In genomic region chr12:71661977-71662522, GRCh38 we compare ENCODE assay signal across 8 cellular contexts. TPM values are rescaled to one million over a fixed set of nuclear protein-coding genes. Genes with fewer than 3 reads are reported as not detected.
DNase-seq lines count a peak whose midpoint lies in the region; ATAC-seq and TF ChIP-seq lines count a peak whose summit lies in the region.

No MANE protein-coding gene starts in this region.

- H2AFZ ChIP-seq in H9 (ENCODE audit: low read length): no peak overlapping the region

- intact Hi-C loops in activated B cell treated with CpG ODN at 0.5 μM for 24 hours (cut with micrococcal nuclease): loop anchor here (2.0 to 5.0 kb wide), 2 partner anchors 25 to 35 kb away; no protein-coding TSS in a partner anchor

- H3K27me3 ChIP-seq in H9 (ENCODE audit: insufficient read depth, low read length) (no peaks in the 10 kb centered on the region), right atrium auricular region (no peaks in the 10 kb centered on the region)

- no peak overlapping the region for H3K23ac ChIP-seq in H9 (ENCODE audit: insufficient read length, low read depth, low read length)

- no peak overlapping the region for H2BK12ac ChIP-seq in H9 (ENCODE audit: insufficient read length, low read depth, low read length)

- H3K36me3 ChIP-seq in right atrium auricular region: peaks cover 23% of the 10 kb centered on the region

- peaks cover 0 to 3% of the 10 kb centered on the region in 2 experiments; a peak in 1 of 5 replicates for H3K9me3 Mint-ChIP-seq in H9
- no peaks in the 10 kb centered on the region for H3K9me3 Mint-ChIP-seq in activated B cell treated with CpG ODN at 0.5 μM for 24 hours

- H3K9ac ChIP-seq in H9 (ENCODE audit: extremely low read depth, insufficient read length, low read length): peak overlapping the region; percentile 60

- no peak overlapping the region for H3T11ph ChIP-seq in H9 (ENCODE audit: low read length)

- POLR2A ChIA-PET in activated B cell treated with CpG ODN at 0.5 μM for 24 hours (lab: Charles Lee): interaction anchor here (1.0 to 4.6 kb wide), 8 partner anchors 13 to 93 kb away, joined by 3 to 232 read pairs (median 47); partner anchors contain the start of genes RAB21 and TMEM19

- DNase-seq in H9: no peak
- no peak for DNase-seq in activated B cell treated with CpG ODN at 0.5 μM for 24 hours
- DNase-seq in right atrium auricular region (ENCODE audit: low spot score): no peak
- no peak for DNase-seq in HK-2 (ENCODE audit: unreplicated experiment)
- DNase-seq in NCI-H2171 treated with DMSO at 0.1 percent for 48 hours (lab: John Stamatoyannopoulos, UW): no peak
- no peak for DNase-seq in NCI-H2029 (lab: John Stamatoyannopoulos, UW)

- TF ChIP-seq CTCF in H9 (conservative IDR thresholded peaks at IDR 0.05): no peak
- no peak for TF ChIP-seq CTCF in activated B cell treated with CpG ODN at 0.5 μM for 24 hours (IDR thresholded peaks at IDR 0.05)
- no peak for TF ChIP-seq CTCF in right atrium auricular region (IDR thresholded peaks at IDR 0.05)

- H3K27me3 Mint-ChIP-seq in H9 (ENCODE audit: low read depth): peaks cover 2% of the 10 kb centered on the region; the same call in 1 of the 2 replicates
- H3K27me3 Mint-ChIP-seq in activated B cell treated with CpG ODN at 0.5 μM for 24 hours: no peaks in the 10 kb centered on the region

- CTCF ChIA-PET in activated B cell treated with CpG ODN at 0.5 μM for 24 hours (lab: Charles Lee): interaction anchor here (1.0 to 4.6 kb wide), 6 partner anchors 25 to 88 kb away, joined by 3 to 53 read pairs (median 14); partner anchors contain the start of gene TMEM19

- H3K79me1 ChIP-seq in H9 (ENCODE audit: insufficient read depth, low read depth, low read length, poor library complexity, severe bottlenecking): no peaks in the 10 kb centered on the region

- H3K4me3 ChIP-seq in right atrium auricular region (peak overlapping the region; percentile 81 to 85), skin epidermis (peak overlapping the region; percentile 69 to 95 (median 77))

- no peak overlapping the region for H4K8ac ChIP-seq in H9 (replicated peaks; ENCODE audit: insufficient read length, low read depth, low read length)

- no peak overlapping the region for H2BK20ac ChIP-seq in H9 (ENCODE audit: low read depth, low read length, poor library complexity, severe bottlenecking)

- H4K5ac ChIP-seq in H9 (ENCODE audit: insufficient read length, low read depth, low read length): no peak overlapping the region

- H3K23me2 ChIP-seq in H9 (ENCODE audit: insufficient read length, low read depth, low read length, poor library complexity, severe bottlenecking): peaks cover 3% of the 10 kb centered on the region

- no peak overlapping the region for H2BK5ac ChIP-seq in H9 (ENCODE audit: insufficient read length, low read length)

- ATAC-seq in activated B cell treated with CpG ODN at 0.5 μM for 24 hours (ENCODE audit: low read depth) (no peak), HG03521 (IDR thresholded peaks at IDR 0.05; ENCODE audit: unreplicated experiment) (no peak)

- H3K4ac ChIP-seq in H9 (ENCODE audit: low read depth, low read length): no peak overlapping the region

- H3K36me3 Mint-ChIP-seq in H9 (ENCODE audit: insufficient read depth in 1 of 3, low read depth in 3 of 3): peaks cover 26 to 45% (median 34%) of the 10 kb centered on the region in 3 experiments; a peak in 6 of 7 replicates
- peaks cover 60% of the 10 kb centered on the region for H3K36me3 Mint-ChIP-seq in activated B cell treated with CpG ODN at 0.5 μM for 24 hours (ENCODE audit: low read depth)

- no peaks in the 10 kb centered on the region for H4K20me1 ChIP-seq in H9 (ENCODE audit: control insufficient read depth, insufficient read depth, insufficient read length)

- no peak overlapping the region for H4K91ac ChIP-seq in H9 (ENCODE audit: insufficient read length, low read depth, low read length)

- no peak overlapping the region for H2BK15ac ChIP-seq in H9 (ENCODE audit: low read depth, low read length)

- no peak overlapping the region for H3K56ac ChIP-seq in H9 (ENCODE audit: insufficient read length, low read depth, low read length)

- peak overlapping the region; percentile 99 to 100 for H3K4me3 Mint-ChIP-seq in H9
- H3K4me3 Mint-ChIP-seq in activated B cell treated with CpG ODN at 0.5 μM for 24 hours: peak overlapping the region; percentile 98

- H3K18ac ChIP-seq in H9 (ENCODE audit: insufficient read length, low read depth, low read length): no peak overlapping the region

- H3K4me1 Mint-ChIP-seq in H9 (peaks cover 17 to 27% of the 10 kb centered on the region in 2 experiments), activated B cell treated with CpG ODN at 0.5 μM for 24 hours (peaks cover 54% of the 10 kb centered on the region)

- peak overlapping the region; percentile 79 for H3K4me2 ChIP-seq in H9 (ENCODE audit: insufficient read depth, insufficient read length, low read length)

- H3K27ac ChIP-seq in H9 (ENCODE audit: insufficient read length, low read depth, low read length) (no peak overlapping the region), right atrium auricular region (peak overlapping the region; percentile 94 to 97), skin epidermis (peak overlapping the region in 17 of 21 experiments; percentile 83 to 98 (median 95))

- peaks cover 17% of the 10 kb centered on the region; the same call in 1 of the 2 replicates for H3K79me2 ChIP-seq in H9 (ENCODE audit: insufficient read depth, low read length)

- H3K4me1 ChIP-seq in H9 (ENCODE audit: insufficient read depth, low read length): no peaks in the 10 kb centered on the region
- H3K4me1 ChIP-seq in right atrium auricular region: peaks cover 0 to 29% of the 10 kb centered on the region in 2 donors

- H2BK120ac ChIP-seq in H9 (ENCODE audit: low read depth, low read length, poor library complexity, severe bottlenecking): no peak overlapping the region

- no peak overlapping the region for H3K14ac ChIP-seq in H9 (ENCODE audit: insufficient read depth, low read length)

- WGBS in H9 (ENCODE audit: extremely low coverage, insufficient read length, low lambda C conversion rate): no CpG with 5 or more reads among the region's 7 CpGs

- H3K9me3 ChIP-seq in H9 (ENCODE audit: control insufficient read depth, low read depth, low read length): no peaks in the 10 kb centered on the region
- no peaks in the 10 kb centered on the region for H3K9me3 ChIP-seq in right atrium auricular region

- H2AK5ac ChIP-seq in H9 (ENCODE audit: insufficient read length, low read length): no peak overlapping the region

- peak overlapping the region in 1 of 3 experiments; percentile 4; a peak in 4 of 7 replicates for H3K27ac Mint-ChIP-seq in H9
- H3K27ac Mint-ChIP-seq in activated B cell treated with CpG ODN at 0.5 μM for 24 hours: peak overlapping the region; percentile 98

RNA-seq across cellular contexts. Expression of gene ZFC3H1, which starts 1.6 kb away (rescaled TPM):
- total RNA-seq in H9 (2021) (24.4 and 26.4 TPM in 2 replicates), activated B cell treated with CpG ODN at 0.5 μM for 24 hours (85.7 and 107 TPM in 2 replicates), right atrium auricular region (10 to 100 TPM; 19.5 to 22.8 TPM)

RNA-seq across cellular contexts. Expression of gene THAP2, which starts 2.1 kb away (rescaled TPM):
- total RNA-seq in H9 (2021): 2.5 and 3.7 TPM in 2 replicates
- 10.8 and 11.5 TPM in 2 replicates for total RNA-seq in activated B cell treated with CpG ODN at 0.5 μM for 24 hours
- 1 to 10 TPM; 2.0 to 5.2 TPM for total RNA-seq in right atrium auricular region

RNA-seq across cellular contexts. Expression of gene TMEM19, which starts 23.8 kb away (rescaled TPM):
- total RNA-seq in H9 (2021) (17.3 and 18.4 TPM in 2 replicates), activated B cell treated with CpG ODN at 0.5 μM for 24 hours (42.6 and 46.7 TPM in 2 replicates), right atrium auricular region (10 to 100 TPM; 19.5 to 20.5 TPM)
